10 cellular contexts compared by ENCODE assay signal in the genomic region with DNA sequence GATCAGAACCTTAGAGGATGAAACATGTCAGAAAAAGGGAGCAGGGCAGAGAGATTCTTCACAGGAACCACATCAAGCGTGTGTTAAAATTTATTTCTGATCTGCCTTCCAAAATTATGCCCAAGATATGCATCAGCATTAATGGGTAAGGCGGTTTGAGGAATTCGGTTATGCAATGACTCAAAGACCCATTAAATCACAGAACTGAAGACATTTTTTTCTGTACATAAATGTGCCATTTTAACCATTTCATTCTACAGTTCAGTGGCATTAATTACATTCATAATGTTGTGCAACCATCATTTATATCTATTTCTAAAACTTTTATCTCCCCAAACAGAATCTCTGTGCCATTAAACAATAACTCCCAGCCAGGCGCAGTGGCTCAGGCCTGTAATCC. TPM values are rescaled to one million over a fixed set of nuclear protein-coding genes. Genes with fewer than 3 reads are reported as not detected.
DNase-seq lines count a peak whose midpoint lies in the region; ATAC-seq and TF ChIP-seq lines count a peak whose summit lies in the region.
"Had no signal": no experiment of that assay in that cellular context is flagged by ENCODE, and none has a peak within 500 bp of the region (broad histone marks: within the 10 kb centered on the region; RNA-seq: fewer than 3 reads in every experiment).

No MANE protein-coding gene starts in this region.

- DNase-seq in CD14-positive monocyte (ENCODE audit: low spot score): no peak
- peak; percentile 57 for DNase-seq in M059J (ENCODE audit: low read depth)
- no peak for DNase-seq in effector memory CD8-positive, alpha-beta T cell
- DNase-seq in gastrocnemius medialis: no peak
- DNase-seq in NCI-H146 treated with DMSO at 0.1 percent for 48 hours (lab: John Stamatoyannopoulos, UW; ENCODE audit: unreplicated experiment): no peak
- no peak for DNase-seq in T-helper 2 cell treated with Interferon-gamma antibody and Interleukin-4, amounts not matched to agents 5 μg/mL and 100 μg/mL, for 36 hours (ENCODE audit: low spot score)
- DNase-seq in Peyer's patch: no peak
- DNase-seq: NCI-H2171 treated with DMSO at 0.1 percent for 48 hours, retina had no signal

- peaks cover 25% of the 10 kb centered on the region for H3K4me1 Mint-ChIP-seq in CD14-positive monocyte
- H3K4me1 Mint-ChIP-seq in effector memory CD8-positive, alpha-beta T cell (ENCODE audit: low read depth in 2 of 2): peaks cover 30 to 33% of the 10 kb centered on the region in 2 donors
- peaks cover 12% of the 10 kb centered on the region for H3K4me1 Mint-ChIP-seq in T-helper 2 cell treated with Interferon-gamma antibody and Interleukin-4, amounts not matched to agents 5 μg/mL and 100 μg/mL, for 36 hours (ENCODE audit: low read depth)

- H3K27me3 Mint-ChIP-seq in CD14-positive monocyte (ENCODE audit: low read depth in 3 of 3): peaks cover 0 to 4% (median 1%) of the 10 kb centered on the region in 3 donors
- no peaks in the 10 kb centered on the region for H3K27me3 Mint-ChIP-seq in effector memory CD8-positive, alpha-beta T cell
- no peaks in the 10 kb centered on the region for H3K27me3 Mint-ChIP-seq in T-helper 2 cell treated with Interferon-gamma antibody and Interleukin-4, amounts not matched to agents 5 μg/mL and 100 μg/mL, for 36 hours (ENCODE audit: low read depth)
- H3K27me3 Mint-ChIP-seq: activated CD4-positive, alpha-beta T cell treated with anti-CD3 and anti-CD28 coated beads for 36 hours had no signal

- ATAC-seq in effector memory CD8-positive, alpha-beta T cell (replicated peaks): no peak
- ATAC-seq in gastrocnemius medialis: no peak

- no peak overlapping the region for H3K4me3 ChIP-seq in gastrocnemius medialis
- H3K4me3 ChIP-seq in Peyer's patch: no peak overlapping the region

- peak overlapping the region in 6 of 7 donors; percentile 20 to 95 (median 92) for H3K27ac Mint-ChIP-seq in CD14-positive monocyte
- peak overlapping the region; percentile 2 to 22 for H3K27ac Mint-ChIP-seq in effector memory CD8-positive, alpha-beta T cell
- no peak overlapping the region for H3K27ac Mint-ChIP-seq in T-helper 2 cell treated with Interferon-gamma antibody and Interleukin-4, amounts not matched to agents 5 μg/mL and 100 μg/mL, for 36 hours

- in situ Hi-C loops in gastrocnemius medialis (cut with MboI; ENCODE audit: low sequenced_read_pairs in 4 of 4): no loop called here

- TF ChIP-seq POLR2A in gastrocnemius medialis (IDR thresholded peaks at IDR 0.05) (no peak), Peyer's patch (IDR thresholded peaks at IDR 0.05) (no peak)

- H3K36me3 ChIP-seq in gastrocnemius medialis (no peaks in the 10 kb centered on the region), Peyer's patch (no peaks in the 10 kb centered on the region)

- TF ChIP-seq CTCF in CD14-positive monocyte (IDR thresholded peaks at IDR 0.05) (no peak), gastrocnemius medialis (IDR thresholded peaks at IDR 0.05 in 4 of 5, conservative IDR thresholded peaks at IDR 0.05 in 1 of 5) (no peak), Peyer's patch (IDR thresholded peaks at IDR 0.05) (no peak)

- peaks cover 0 to 9% (median 4%) of the 10 kb centered on the region in 7 donors for H3K9me3 Mint-ChIP-seq in CD14-positive monocyte
- no peaks in the 10 kb centered on the region for H3K9me3 Mint-ChIP-seq in effector memory CD8-positive, alpha-beta T cell
- no peaks in the 10 kb centered on the region for H3K9me3 Mint-ChIP-seq in T-helper 2 cell treated with Interferon-gamma antibody and Interleukin-4, amounts not matched to agents 5 μg/mL and 100 μg/mL, for 36 hours

- H3K27ac ChIP-seq in gastrocnemius medialis (peak overlapping the region; percentile 75 to 89 (median 78)), Peyer's patch (peak overlapping the region in 2 of 4 donors; percentile 53 to 56)

- H3K4me3 Mint-ChIP-seq in CD14-positive monocyte: peak overlapping the region in 1 of 2 donors; percentile 83
- no peak overlapping the region for H3K4me3 Mint-ChIP-seq in effector memory CD8-positive, alpha-beta T cell
- no peak overlapping the region for H3K4me3 Mint-ChIP-seq in T-helper 2 cell treated with Interferon-gamma antibody and Interleukin-4, amounts not matched to agents 5 μg/mL and 100 μg/mL, for 36 hours
- H3K4me3 Mint-ChIP-seq: activated CD4-positive, alpha-beta T cell treated with anti-CD3 and anti-CD28 coated beads for 36 hours had no signal

- no peaks in the 10 kb centered on the region for H3K9me3 ChIP-seq in gastrocnemius medialis
- no peaks in the 10 kb centered on the region for H3K9me3 ChIP-seq in Peyer's patch

- intact Hi-C loops in CD14-positive monocyte (cut with micrococcal nuclease): loop anchor here (2.0 to 10.0 kb wide), 4 partner anchors 42 to 1645 kb away; partner anchors contain the start of genes CNST (in 2 of the 2), TFB2M (in 2 of the 2) and SMYD3 (in 1 of the 2)
- intact Hi-C loops in gastrocnemius medialis (cut with DNase I; ENCODE audit: low total_unique reads): loop anchor here (2.0 kb wide), 1 partner anchor 43 kb away; the partner anchor contains the start of genes CNST and TFB2M

- no peaks in the 10 kb centered on the region for H3K27me3 ChIP-seq in gastrocnemius medialis
- no peaks in the 10 kb centered on the region for H3K27me3 ChIP-seq in Peyer's patch

- peaks cover 7% of the 10 kb centered on the region in 2 donors for H3K36me3 Mint-ChIP-seq in CD14-positive monocyte
- no peaks in the 10 kb centered on the region for H3K36me3 Mint-ChIP-seq in effector memory CD8-positive, alpha-beta T cell (ENCODE audit: insufficient read depth)
- peaks cover 2% of the 10 kb centered on the region for H3K36me3 Mint-ChIP-seq in T-helper 2 cell treated with Interferon-gamma antibody and Interleukin-4, amounts not matched to agents 5 μg/mL and 100 μg/mL, for 36 hours (ENCODE audit: low read depth)

- peaks cover 36 to 60% of the 10 kb centered on the region in 2 donors for H3K4me1 ChIP-seq in gastrocnemius medialis
- H3K4me1 ChIP-seq in Peyer's patch: peaks cover 0 to 12% (median 0%) of the 10 kb centered on the region in 4 donors

RNA-seq across cellular contexts. Expression of gene CNST, which starts 43.4 kb away (rescaled TPM):
- polyA plus RNA-seq in CD14-positive monocyte: 10 to 100 TPM; 11.0 to 13.7 TPM
- 6.8 and 14.7 TPM in 2 replicates for total RNA-seq in M059J (2014; rRNA removed; shearing (Covaris generic))
- total RNA-seq in gastrocnemius medialis (100 to 1,000 TPM in 1 of 4 donors, 10 to 100 TPM in 3; 62.7 to 105 (median 81.5) TPM), Peyer's patch (10 to 100 TPM; 62.0 to 75.7 (median 69.8) TPM)

RNA-seq across cellular contexts. Expression of gene TFB2M, which starts 43.6 kb away (rescaled TPM):
- 1 to 10 TPM; 7.9 to 9.7 TPM for polyA plus RNA-seq in CD14-positive monocyte
- total RNA-seq in M059J (2014; rRNA removed; shearing (Covaris generic)): 19.1 and 26.6 TPM in 2 replicates
- total RNA-seq in gastrocnemius medialis (10 to 100 TPM; 18.9 to 33.1 (median 21.2) TPM), Peyer's patch (1 to 10 TPM; 5.6 to 8.4 (median 6.5) TPM)
